ENCODE assay signal across 21 cellular contexts in the genomic region with DNA sequence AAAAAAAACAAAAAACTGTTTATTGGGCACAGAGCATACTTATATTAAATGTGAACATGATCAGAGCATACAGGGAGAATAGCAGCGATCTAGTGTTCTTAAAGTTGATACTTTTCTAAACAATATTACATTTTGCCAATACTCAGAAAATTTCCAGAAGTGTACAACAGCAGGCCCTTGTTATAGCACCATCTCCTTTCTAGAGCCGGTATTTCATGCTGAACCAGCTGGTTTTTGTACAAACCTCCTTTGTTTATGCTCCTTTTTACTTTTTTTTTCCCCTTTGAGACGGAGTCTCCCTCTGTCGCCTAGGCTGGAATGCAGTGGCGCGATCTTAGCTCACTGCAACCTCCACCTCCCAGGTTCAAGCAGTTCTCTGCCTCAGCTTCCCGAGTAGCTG.
DNase-seq lines count a peak whose midpoint lies in the region; TF ChIP-seq lines count a peak whose summit lies in the region.
"Had no signal": no experiment of that assay in that cellular context is flagged by ENCODE, and none has a peak within 500 bp of the region (broad histone marks: within the 10 kb centered on the region; RNA-seq: fewer than 3 reads in every experiment).

No MANE protein-coding gene starts in this region.

- peak overlapping the region; percentile 96 for H3K27ac Mint-ChIP-seq in activated CD4-positive, alpha-beta T cell treated with anti-CD3 and anti-CD28 coated beads, Interleukin-2, amount 10 ng/mL, durations not matched to agents 24 days and 14 days
- H3K27ac Mint-ChIP-seq in chondrocyte (ENCODE audit: unreplicated experiment) = peak overlapping the region; percentile 81

- H3K36me3 Mint-ChIP-seq in activated CD4-positive, alpha-beta T cell treated with anti-CD3 and anti-CD28 coated beads, Interleukin-2, amount 10 ng/mL, durations not matched to agents 24 days and 14 days (ENCODE audit: low read depth) = peaks cover 75% of the 10 kb centered on the region
- peaks cover 12% of the 10 kb centered on the region for H3K36me3 Mint-ChIP-seq in chondrocyte (ENCODE audit: low read depth)

- H3K27me3 ChIP-seq in GM23248 (replicated peaks; ENCODE audit: insufficient read depth) = no peaks in the 10 kb centered on the region
- no peaks in the 10 kb centered on the region for H3K27me3 ChIP-seq in neutrophil
- no peaks in the 10 kb centered on the region for H3K27me3 ChIP-seq in brain microvascular endothelial cell (replicated peaks)
- H3K27me3 ChIP-seq: BE2C, MG63, Peyer's patch, suprapubic skin had no signal

- no peaks in the 10 kb centered on the region for H3K9me2 ChIP-seq in GM23248 (ENCODE audit: insufficient read depth)
- H3K9me2 ChIP-seq: SK-N-SH had no signal

- H3K4me3 Mint-ChIP-seq in activated CD4-positive, alpha-beta T cell treated with anti-CD3 and anti-CD28 coated beads, Interleukin-2, amount 10 ng/mL, durations not matched to agents 24 days and 14 days = no peak overlapping the region
- H3K4me3 Mint-ChIP-seq in chondrocyte (ENCODE audit: unreplicated experiment) = no peak overlapping the region
- H3K4me3 Mint-ChIP-seq: nephron had no signal

- in situ Hi-C loops in GM23248 (cut with MboI) = no loop called here
- in situ Hi-C loops in brain microvascular endothelial cell (cut with HindIII; ENCODE audit: low pct_ligation_motif_present, low sequenced_read_pairs) = no loop called here

- no peak overlapping the region for H3K9ac ChIP-seq in GM23248
- H3K9ac ChIP-seq: SK-N-SH had no signal

- H3K4me1 ChIP-seq in GM23248 (ENCODE audit: insufficient read depth) = peaks cover 24% of the 10 kb centered on the region
- H3K4me1 ChIP-seq in neutrophil (ENCODE audit: control insufficient read depth in 1 of 2, insufficient read depth in 1 of 2, low read depth in 1 of 2, low read length in 1 of 2) = peaks cover 45 to 50% of the 10 kb centered on the region in 2 experiments
- H3K4me1 ChIP-seq: BE2C had no signal

- H3K4me3 ChIP-seq in GM23248 (no peak overlapping the region), neutrophil (ENCODE audit: low read depth in 1 of 2, low read length in 1 of 2) (no peak overlapping the region), brain microvascular endothelial cell (ENCODE audit: low read depth, low read length) (no peak overlapping the region)
- H3K4me3 ChIP-seq: MG63, Peyer's patch, skin epidermis, suprapubic skin had no signal

- no peaks in the 10 kb centered on the region for H3K9me3 ChIP-seq in GM23248 (ENCODE audit: low read depth)
- no peaks in the 10 kb centered on the region for H3K9me3 ChIP-seq in neutrophil
- H3K9me3 ChIP-seq: BE2C, MG63, Peyer's patch, SK-N-SH, suprapubic skin had no signal

- H2AFZ ChIP-seq in GM23248 = no peak overlapping the region

- peak; percentile 18 for TF ChIP-seq CTCF in chondrocyte (IDR thresholded peaks at IDR 0.05)
- no peak for TF ChIP-seq CTCF in neutrophil (IDR thresholded peaks at IDR 0.05)
- TF ChIP-seq CTCF in brain microvascular endothelial cell (IDR thresholded peaks at IDR 0.05; ENCODE audit: low read depth, low read length, missing control alignments) = no peak

- H3K27ac ChIP-seq in GM23248 (no peak overlapping the region; the same call in 1 of the 2 replicates), neutrophil (peak overlapping the region; percentile 73), brain microvascular endothelial cell (no peak overlapping the region)
- H3K27ac ChIP-seq: Peyer's patch, suprapubic skin had no signal

- no peaks in the 10 kb centered on the region for H4K20me1 ChIP-seq in GM23248 (ENCODE audit: insufficient read depth)

- peaks cover 52% of the 10 kb centered on the region for H3K4me1 Mint-ChIP-seq in activated CD4-positive, alpha-beta T cell treated with anti-CD3 and anti-CD28 coated beads, Interleukin-2, amount 10 ng/mL, durations not matched to agents 24 days and 14 days
- H3K4me1 Mint-ChIP-seq in chondrocyte (ENCODE audit: low read depth) = peaks cover 30% of the 10 kb centered on the region

- intact Hi-C loops in activated CD4-positive, alpha-beta T cell treated with anti-CD3 and anti-CD28 coated beads, Interleukin-2, amount 10 ng/mL, durations not matched to agents 24 days and 14 days (cut with micrococcal nuclease) = loop anchor here (2.0 kb wide), 1 partner anchor 80 kb away; no protein-coding TSS in a partner anchor

- H3K36me3 ChIP-seq in GM23248 (ENCODE audit: low read depth) (peaks cover 19% of the 10 kb centered on the region; the same call in 1 of the 2 replicates), neutrophil (peaks cover 46% of the 10 kb centered on the region), brain microvascular endothelial cell (replicated peaks) (peaks cover 21% of the 10 kb centered on the region)

- no peaks in the 10 kb centered on the region for H3K9me3 Mint-ChIP-seq in activated CD4-positive, alpha-beta T cell treated with anti-CD3 and anti-CD28 coated beads, Interleukin-2, amount 10 ng/mL, durations not matched to agents 24 days and 14 days
- no peaks in the 10 kb centered on the region for H3K9me3 Mint-ChIP-seq in chondrocyte (ENCODE audit: low read depth)
- H3K9me3 Mint-ChIP-seq: nephron had no signal

- H3K27me3 Mint-ChIP-seq in activated CD4-positive, alpha-beta T cell treated with anti-CD3 and anti-CD28 coated beads, Interleukin-2, amount 10 ng/mL, durations not matched to agents 24 days and 14 days = no peaks in the 10 kb centered on the region
- no peaks in the 10 kb centered on the region for H3K27me3 Mint-ChIP-seq in chondrocyte (ENCODE audit: low read depth)

- H3F3A ChIP-seq in GM23248 (ENCODE audit: insufficient read depth) = peaks cover 20% of the 10 kb centered on the region

- DNase-seq in activated CD4-positive, alpha-beta T cell treated with anti-CD3 and anti-CD28 coated beads, Interleukin-2, amount 10 ng/mL, durations not matched to agents 24 days and 14 days = no peak
- DNase-seq in activated CD4-positive, alpha-beta T cell treated with anti-CD3 and anti-CD28 coated beads, Interleukin-2, amount 50 U/mL, for 48 hours = no peak
- peak; percentile 7 for DNase-seq in GM23248
- DNase-seq in chondrocyte (ENCODE audit: low spot score) = no peak
- no peak for DNase-seq in NCI-H1048 (lab: John Stamatoyannopoulos, UW)
- no peak for DNase-seq in brain microvascular endothelial cell
- no peak for DNase-seq in T-helper 1 cell
- DNase-seq: 8988T; BE2C; DMS153; effector memory CD4-positive, alpha-beta T cell; islet precursor cell; MG63; NCI-H1694; Peyer's patch; SK-N-SH; stimulated activated CD4-positive, alpha-beta T cell treated with anti-CD3 and anti-CD28 coated beads, Interleukin-4, amount 100 ng/mL, for 24 hours had no signal

- H3K4me2 ChIP-seq in GM23248 (ENCODE audit: unreplicated experiment) = no peak overlapping the region
- H3K4me2 ChIP-seq: SK-N-SH had no signal

- WGBS in GM23248 (ENCODE audit: low coverage in 1 of 2, low lambda C conversion rate in 2 of 2, missing lambda C conversion rate in 2 of 2), 2 experiments = 98% methylated on average over 7 of the region's 7 CpGs

- H3K79me2 ChIP-seq in GM23248 (ENCODE audit: insufficient read depth) = peaks cover 98% of the 10 kb centered on the region
